Comparison of ENCODE assay signal across 8 cellular contexts in genomic region chr16:87895641-87896141, GRCh38. TPM values are rescaled to one million over a fixed set of nuclear protein-coding genes. Genes with fewer than 3 reads are reported as not detected.
DNase-seq lines count a peak whose midpoint lies in the region; ATAC-seq lines count a peak whose summit lies in the region.

No MANE protein-coding gene starts in this region.

- intact Hi-C loops in left colon (cut with DNase I, micrococcal nuclease): no loop called here
- intact Hi-C loops in Right ventricle myocardium inferior (cut with DNase I): no loop called here

- peak; percentile 68 for DNase-seq in KBM-7
- peak; percentile 51 for DNase-seq in activated T-cell treated with anti-CD3 and anti-CD28 coated beads for 1 hour (ENCODE audit: low read depth)
- DNase-seq in left colon: peak; percentile 14 to 41
- peak; percentile 45 to 51 for DNase-seq in stimulated activated CD8-positive, alpha-beta memory T cell treated with anti-CD3 and anti-CD28 coated beads, Interleukin-7, amount 100 ng/mL, for 1 hour (ENCODE audit: low read depth in 2 of 2)
- DNase-seq in SW480 (ENCODE audit: low spot score): no peak
- no peak for DNase-seq in NCI-H748 treated with DMSO at 0.1 percent for 48 hours (lab: John Stamatoyannopoulos, UW)
- no peak for DNase-seq in Right ventricle myocardium inferior (ENCODE audit: missing footprints)

- ATAC-seq in GM19468 (IDR thresholded peaks at IDR 0.05; ENCODE audit: extremely low read depth, unreplicated experiment): peak; percentile 37
- ATAC-seq in left colon: peak; percentile 9
- no peak for ATAC-seq in Right ventricle myocardium inferior

- in situ Hi-C loops in KBM-7 (cut with MboI; ENCODE audit: low pct_unique_long_range_greater_than_20kb, low sequenced_read_pairs): no loop called here

RNA-seq across cellular contexts. Expression of gene SLC7A5, which starts 26.4 kb away (rescaled TPM):
- 10 to 100 TPM in 1 of 2 donors, 1 to 10 TPM in 1; 3.6 to 11.2 TPM for total RNA-seq in left colon
- 3.3 TPM for total RNA-seq in Right ventricle myocardium inferior

RNA-seq across cellular contexts. Expression of gene CA5A, which starts 40.6 kb away (rescaled TPM):
- total RNA-seq in left colon (not detected), Right ventricle myocardium inferior (not detected)

RNA-seq across cellular contexts. Expression of gene BANP, which starts 55.5 kb away (rescaled TPM):
- total RNA-seq in left colon: 10 to 100 TPM; 19.5 to 20.2 TPM
- total RNA-seq in Right ventricle myocardium inferior: 12.8 TPM

Comparison
In these comparisons a context has a peak if more than half of its experiments do, and no peak if none do; other contexts are left out.
1. DNase-seq: peak in KBM-7 (single experiment), activated T-cell treated with anti-CD3 and anti-CD28 coated beads for 1 hour (single experiment), left colon (2 of 2) and stimulated activated CD8-positive, alpha-beta memory T cell treated with anti-CD3 and anti-CD28 coated beads, Interleukin-7, amount 100 ng/mL, for 1 hour (2 of 2); none in SW480 (single experiment), NCI-H748 treated with DMSO at 0.1 percent for 48 hours (single experiment) and Right ventricle myocardium inferior (single experiment).